In the genomic region with DNA sequence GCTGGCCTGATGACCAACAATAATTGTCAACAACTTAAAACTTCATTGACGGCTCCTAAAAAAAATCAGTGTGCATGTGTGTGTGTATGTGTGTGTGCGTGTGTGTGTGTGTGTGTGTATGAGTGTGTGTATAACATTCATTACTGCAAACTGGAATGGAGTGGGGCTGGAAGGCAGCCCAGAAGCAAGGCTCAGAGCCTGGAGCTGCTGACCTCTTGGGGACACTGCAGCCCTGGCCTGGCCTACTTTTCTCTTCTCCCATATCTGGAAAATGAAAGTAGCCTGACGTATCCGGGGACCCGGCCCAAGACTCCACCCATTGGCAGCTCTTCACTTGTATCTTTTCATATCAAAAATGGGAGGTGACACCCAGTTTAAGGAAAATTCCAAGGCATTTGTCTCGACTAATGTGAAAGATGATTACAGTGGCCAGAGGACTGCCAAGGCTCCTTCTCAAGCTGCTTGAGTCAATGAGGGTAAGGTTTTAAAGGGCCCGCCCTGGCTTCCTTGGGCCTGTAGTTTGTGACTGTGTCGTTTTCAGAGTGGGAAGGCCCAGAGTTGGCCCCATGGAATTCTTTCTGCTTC, we compare ENCODE assay signal across 12 cellular contexts.
DNase-seq lines count a peak whose midpoint lies in the region; ATAC-seq, FAIRE-seq and TF ChIP-seq lines count a peak whose summit lies in the region.
"Had no signal": no experiment of that assay in that cellular context is flagged by ENCODE, and none has a peak within 500 bp of the region (broad histone marks: within the 10 kb centered on the region; RNA-seq: fewer than 3 reads in every experiment).

No MANE protein-coding gene starts in this region.

- CTCF ChIA-PET in WTC11 (lab: Charles Lee) = no interaction called here

- 15% methylated on average over 8 of the region's 8 CpGs for WGBS in pancreas, 2 donors

- no peak overlapping the region for H3K4me3 Mint-ChIP-seq in WTC11
- H3K4me3 Mint-ChIP-seq: T-helper 1 cell treated with Interleukin-12 subunit alpha and Interleukin-12 subunit beta and Interleukin-4 antibody, amounts not matched to agents 30 μg/mL and 1 μg/mL, for 36 hours had no signal

- no peaks in the 10 kb centered on the region for H3K27me3 ChIP-seq in cardiac muscle cell
- no peaks in the 10 kb centered on the region for H3K27me3 ChIP-seq in pancreas

- no peaks in the 10 kb centered on the region for H3K36me3 Mint-ChIP-seq in WTC11

- no peaks in the 10 kb centered on the region for H3K27me3 Mint-ChIP-seq in WTC11 (ENCODE audit: low read depth)

- H3K4me3 ChIP-seq in cardiac muscle cell (no peak overlapping the region), pancreas (peak overlapping the region in 2 of 4 donors; percentile 16 to 20)

- FAIRE-seq in pancreas (lab: Jason Lieb, UNC) = no peak

- POLR2A ChIA-PET in WTC11 (lab: Charles Lee) = no interaction called here

- intact Hi-C loops in pancreas (cut with DNase I) = no loop called here

- peaks cover 3% of the 10 kb centered on the region; the same call in 1 of the 2 replicates for H3K4me1 Mint-ChIP-seq in WTC11

- TF ChIP-seq CTCF in VCaP (conservative IDR thresholded peaks at IDR 0.05) = 0 out of 2 replicates have a peak, but pooled peaks have one; percentile 19
- TF ChIP-seq CTCF in cardiac muscle cell (IDR thresholded peaks at IDR 0.05; ENCODE audit: low read depth, low read length) = peak; percentile 21
- TF ChIP-seq CTCF in pancreas (IDR thresholded peaks at IDR 0.05) = no peak
- TF ChIP-seq CTCF in WTC11 (IDR thresholded peaks at IDR 0.05) = no peak

- H3K27ac Mint-ChIP-seq in WTC11 = no peak overlapping the region
- H3K27ac Mint-ChIP-seq: T-helper 1 cell treated with Interleukin-12 subunit alpha and Interleukin-12 subunit beta and Interleukin-4 antibody, amounts not matched to agents 30 μg/mL and 1 μg/mL, for 36 hours had no signal

- peaks cover 11% of the 10 kb centered on the region for H3K4me1 ChIP-seq in cardiac muscle cell (ENCODE audit: low read depth)
- peaks cover 6 to 23% (median 14%) of the 10 kb centered on the region in 3 donors for H3K4me1 ChIP-seq in pancreas

- peak overlapping the region; percentile 48 for H3K27ac ChIP-seq in VCaP
- H3K27ac ChIP-seq in cardiac muscle cell = no peak overlapping the region
- H3K27ac ChIP-seq in pancreas = peak overlapping the region; percentile 60 to 87 (median 76)

- peak; percentile 84 for DNase-seq in AG20443 (ENCODE audit: low spot score)
- peak in 1 of 2 donors; percentile 98 for DNase-seq in cardiac muscle cell (ENCODE audit: low read depth in 1 of 2, low spot score in 1 of 2)
- peak; percentile 75 to 87 (median 83) for DNase-seq in pancreas
- DNase-seq in WTC11 (ENCODE audit: low spot score) = no peak
- DNase-seq in retina = no peak
- DNase-seq: COR-L47; NCI-H2081; stimulated activated CD4-positive, alpha-beta T cell treated with anti-CD3 and anti-CD28 coated beads, Interleukin-4, amount 100 ng/mL, for 1 hour had no signal

- H3K9me3 ChIP-seq in cardiac muscle cell (ENCODE audit: low read depth) (no peaks in the 10 kb centered on the region), pancreas (no peaks in the 10 kb centered on the region)

- peak; percentile 90 to 98 (median 97) for ATAC-seq in pancreas
- no peak for ATAC-seq in WTC11
- no peak for ATAC-seq in HG02759 (IDR thresholded peaks at IDR 0.05; ENCODE audit: unreplicated experiment)
- ATAC-seq in HG03571 (IDR thresholded peaks at IDR 0.05; ENCODE audit: unreplicated experiment) = no peak

- no peaks in the 10 kb centered on the region for H3K36me3 ChIP-seq in cardiac muscle cell
- H3K36me3 ChIP-seq in pancreas = no peaks in the 10 kb centered on the region

- no peaks in the 10 kb centered on the region for H3K9me3 Mint-ChIP-seq in WTC11

TF ChIP-seq in WTC11, 78 proteins besides CTCF, POLR2A, EP300 and RAD21:
- TF ChIP-seq, protein P1, sequence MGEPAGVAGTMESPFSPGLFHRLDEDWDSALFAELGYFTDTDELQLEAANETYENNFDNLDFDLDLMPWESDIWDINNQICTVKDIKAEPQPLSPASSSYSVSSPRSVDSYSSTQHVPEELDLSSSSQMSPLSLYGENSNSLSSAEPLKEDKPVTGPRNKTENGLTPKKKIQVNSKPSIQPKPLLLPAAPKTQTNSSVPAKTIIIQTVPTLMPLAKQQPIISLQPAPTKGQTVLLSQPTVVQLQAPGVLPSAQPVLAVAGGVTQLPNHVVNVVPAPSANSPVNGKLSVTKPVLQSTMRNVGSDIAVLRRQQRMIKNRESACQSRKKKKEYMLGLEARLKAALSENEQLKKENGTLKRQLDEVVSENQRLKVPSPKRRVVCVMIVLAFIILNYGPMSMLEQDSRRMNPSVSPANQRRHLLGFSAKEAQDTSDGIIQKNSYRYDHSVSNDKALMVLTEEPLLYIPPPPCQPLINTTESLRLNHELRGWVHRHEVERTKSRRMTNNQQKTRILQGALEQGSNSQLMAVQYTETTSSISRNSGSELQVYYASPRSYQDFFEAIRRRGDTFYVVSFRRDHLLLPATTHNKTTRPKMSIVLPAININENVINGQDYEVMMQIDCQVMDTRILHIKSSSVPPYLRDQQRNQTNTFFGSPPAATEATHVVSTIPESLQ (CRISPR knock-in tag; IDR thresholded peaks at IDR 0.05) = no peak
- TF ChIP-seq ZNF232 (CRISPR knock-in tag; IDR thresholded peaks at IDR 0.05) = no peak
- TF ChIP-seq JUN (CRISPR knock-in tag; IDR thresholded peaks at IDR 0.05) = no peak
- no peak for TF ChIP-seq OVOL2 (CRISPR knock-in tag; IDR thresholded peaks at IDR 0.05; ENCODE audit: borderline replicate concordance)
- TF ChIP-seq, protein P2, sequence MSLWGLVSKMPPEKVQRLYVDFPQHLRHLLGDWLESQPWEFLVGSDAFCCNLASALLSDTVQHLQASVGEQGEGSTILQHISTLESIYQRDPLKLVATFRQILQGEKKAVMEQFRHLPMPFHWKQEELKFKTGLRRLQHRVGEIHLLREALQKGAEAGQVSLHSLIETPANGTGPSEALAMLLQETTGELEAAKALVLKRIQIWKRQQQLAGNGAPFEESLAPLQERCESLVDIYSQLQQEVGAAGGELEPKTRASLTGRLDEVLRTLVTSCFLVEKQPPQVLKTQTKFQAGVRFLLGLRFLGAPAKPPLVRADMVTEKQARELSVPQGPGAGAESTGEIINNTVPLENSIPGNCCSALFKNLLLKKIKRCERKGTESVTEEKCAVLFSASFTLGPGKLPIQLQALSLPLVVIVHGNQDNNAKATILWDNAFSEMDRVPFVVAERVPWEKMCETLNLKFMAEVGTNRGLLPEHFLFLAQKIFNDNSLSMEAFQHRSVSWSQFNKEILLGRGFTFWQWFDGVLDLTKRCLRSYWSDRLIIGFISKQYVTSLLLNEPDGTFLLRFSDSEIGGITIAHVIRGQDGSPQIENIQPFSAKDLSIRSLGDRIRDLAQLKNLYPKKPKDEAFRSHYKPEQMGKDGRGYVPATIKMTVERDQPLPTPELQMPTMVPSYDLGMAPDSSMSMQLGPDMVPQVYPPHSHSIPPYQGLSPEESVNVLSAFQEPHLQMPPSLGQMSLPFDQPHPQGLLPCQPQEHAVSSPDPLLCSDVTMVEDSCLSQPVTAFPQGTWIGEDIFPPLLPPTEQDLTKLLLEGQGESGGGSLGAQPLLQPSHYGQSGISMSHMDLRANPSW (CRISPR knock-in tag; conservative IDR thresholded peaks at IDR 0.05; ENCODE audit: low read depth) = no peak
- no peak for TF ChIP-seq ZNF219 (CRISPR knock-in tag; IDR thresholded peaks at IDR 0.05; ENCODE audit: borderline replicate concordance)
- TF ChIP-seq, protein P3, sequence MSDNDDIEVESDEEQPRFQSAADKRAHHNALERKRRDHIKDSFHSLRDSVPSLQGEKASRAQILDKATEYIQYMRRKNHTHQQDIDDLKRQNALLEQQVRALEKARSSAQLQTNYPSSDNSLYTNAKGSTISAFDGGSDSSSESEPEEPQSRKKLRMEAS (CRISPR knock-in tag; IDR thresholded peaks at IDR 0.05) = no peak
- TF ChIP-seq NR1H2 (CRISPR knock-in tag; IDR thresholded peaks at IDR 0.05) = no peak
- TF ChIP-seq, protein P4, sequence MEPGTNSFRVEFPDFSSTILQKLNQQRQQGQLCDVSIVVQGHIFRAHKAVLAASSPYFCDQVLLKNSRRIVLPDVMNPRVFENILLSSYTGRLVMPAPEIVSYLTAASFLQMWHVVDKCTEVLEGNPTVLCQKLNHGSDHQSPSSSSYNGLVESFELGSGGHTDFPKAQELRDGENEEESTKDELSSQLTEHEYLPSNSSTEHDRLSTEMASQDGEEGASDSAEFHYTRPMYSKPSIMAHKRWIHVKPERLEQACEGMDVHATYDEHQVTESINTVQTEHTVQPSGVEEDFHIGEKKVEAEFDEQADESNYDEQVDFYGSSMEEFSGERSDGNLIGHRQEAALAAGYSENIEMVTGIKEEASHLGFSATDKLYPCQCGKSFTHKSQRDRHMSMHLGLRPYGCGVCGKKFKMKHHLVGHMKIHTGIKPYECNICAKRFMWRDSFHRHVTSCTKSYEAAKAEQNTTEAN (CRISPR knock-in tag; IDR thresholded peaks at IDR 0.05) = no peak
- TF ChIP-seq GRHL2 (CRISPR knock-in tag; IDR thresholded peaks at IDR 0.05; ENCODE audit: insufficient replicate concordance, severe bottlenecking) = no peak
- TF ChIP-seq, protein P5, sequence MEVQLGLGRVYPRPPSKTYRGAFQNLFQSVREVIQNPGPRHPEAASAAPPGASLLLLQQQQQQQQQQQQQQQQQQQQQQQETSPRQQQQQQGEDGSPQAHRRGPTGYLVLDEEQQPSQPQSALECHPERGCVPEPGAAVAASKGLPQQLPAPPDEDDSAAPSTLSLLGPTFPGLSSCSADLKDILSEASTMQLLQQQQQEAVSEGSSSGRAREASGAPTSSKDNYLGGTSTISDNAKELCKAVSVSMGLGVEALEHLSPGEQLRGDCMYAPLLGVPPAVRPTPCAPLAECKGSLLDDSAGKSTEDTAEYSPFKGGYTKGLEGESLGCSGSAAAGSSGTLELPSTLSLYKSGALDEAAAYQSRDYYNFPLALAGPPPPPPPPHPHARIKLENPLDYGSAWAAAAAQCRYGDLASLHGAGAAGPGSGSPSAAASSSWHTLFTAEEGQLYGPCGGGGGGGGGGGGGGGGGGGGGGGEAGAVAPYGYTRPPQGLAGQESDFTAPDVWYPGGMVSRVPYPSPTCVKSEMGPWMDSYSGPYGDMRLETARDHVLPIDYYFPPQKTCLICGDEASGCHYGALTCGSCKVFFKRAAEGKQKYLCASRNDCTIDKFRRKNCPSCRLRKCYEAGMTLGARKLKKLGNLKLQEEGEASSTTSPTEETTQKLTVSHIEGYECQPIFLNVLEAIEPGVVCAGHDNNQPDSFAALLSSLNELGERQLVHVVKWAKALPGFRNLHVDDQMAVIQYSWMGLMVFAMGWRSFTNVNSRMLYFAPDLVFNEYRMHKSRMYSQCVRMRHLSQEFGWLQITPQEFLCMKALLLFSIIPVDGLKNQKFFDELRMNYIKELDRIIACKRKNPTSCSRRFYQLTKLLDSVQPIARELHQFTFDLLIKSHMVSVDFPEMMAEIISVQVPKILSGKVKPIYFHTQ (CRISPR knock-in tag; IDR thresholded peaks at IDR 0.05) = no peak
- no peak for TF ChIP-seq EMX1 (CRISPR knock-in tag; IDR thresholded peaks at IDR 0.05)
- TF ChIP-seq TP53 (CRISPR knock-in tag; IDR thresholded peaks at IDR 0.05) = no peak
- TF ChIP-seq SMAD4 (CRISPR knock-in tag; IDR thresholded peaks at IDR 0.05) = no peak
- TF ChIP-seq HMGA2 (CRISPR knock-in tag; IDR thresholded peaks at IDR 0.05) = no peak
- no peak for TF ChIP-seq NR3C1 (CRISPR knock-in tag; conservative IDR thresholded peaks at IDR 0.05; ENCODE audit: low read depth)
TF ChIP-seq in WTC11: peak in this region for 0.

Comparison
In these comparisons a context has a peak if more than half of its experiments do, and no peak if none do; other contexts are left out.
1. DNase-seq: peak in AG20443 (single experiment) and pancreas (6 of 6); none in WTC11 (single experiment) and retina (single experiment).
2. CTCF ChIP-seq: peak in VCaP (single experiment) and cardiac muscle cell (single experiment); none in pancreas (0 of 4) and WTC11 (single experiment).
3. ATAC-seq: peak in pancreas (4 of 4); none in WTC11 (single experiment), HG02759 (single experiment) and HG03571 (single experiment).